17 cellular contexts compared by ENCODE assay signal in the genomic region with DNA sequence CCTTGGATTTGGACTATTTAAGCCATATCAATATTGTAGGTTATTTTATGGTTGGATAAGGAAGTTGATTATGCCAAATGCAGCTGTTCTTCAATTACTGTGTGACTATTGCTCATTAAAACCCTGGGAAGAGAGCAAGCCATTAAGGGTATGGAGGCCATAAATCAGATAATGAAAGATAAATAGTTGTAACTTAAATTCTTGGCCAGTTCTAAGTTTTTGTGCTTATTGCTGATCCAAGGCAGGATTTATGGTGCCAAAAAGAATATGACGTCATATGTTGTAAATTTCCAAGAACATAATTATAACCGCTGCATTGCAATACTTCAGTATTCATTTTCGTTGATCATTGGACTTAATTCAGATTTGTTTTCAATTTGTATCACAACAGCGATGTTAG.
"Had no signal": no experiment of that assay in that cellular context is flagged by ENCODE, and none has a peak within 500 bp of the region (broad histone marks: within the 10 kb centered on the region; RNA-seq: fewer than 3 reads in every experiment).

No MANE protein-coding gene starts in this region.

- H3K4me2 ChIP-seq: smooth muscle cell had no signal

- H3K36me3 ChIP-seq: left ventricle myocardium inferior, transverse colon, vagina had no signal

- DNase-seq: activated naive CD4-positive, alpha-beta T cell treated with Interleukin-2 at 50 U/mL for 16 hours; activated T-cell treated with anti-CD3 and anti-CD28 coated beads for 4 hours; aorta; cerebellar nuclear complex; effector memory CD4-positive, alpha-beta T cell; foreskin fibroblast; hippocampal formation; kidney; left ventricle myocardium inferior; natural killer cell; stimulated activated naive CD8-positive, alpha-beta T cell treated with anti-CD3 and anti-CD28 coated beads, Interleukin-15, Interleukin-2, amounts not matched to agents 100 U/mL and 50 U/mL, for 24 hours; T1000; transverse colon had no signal

- H3K4me1 ChIP-seq: left ventricle myocardium inferior, transverse colon, vagina had no signal

- H3K27ac Mint-ChIP-seq: memory B cell, natural killer cell had no signal

- H3K4me1 Mint-ChIP-seq: memory B cell, natural killer cell had no signal

- H3K27ac ChIP-seq: left ventricle myocardium inferior, transverse colon, vagina had no signal

- H3K27me3 Mint-ChIP-seq: memory B cell had no signal

- H3K4me3 Mint-ChIP-seq: memory B cell, natural killer cell had no signal

- ATAC-seq: activated CD4-positive, CD25-positive, alpha-beta regulatory T cell treated with anti-CD3 and anti-CD28 coated beads, Interleukin-2, amount 50 U/mL, for 24 hours; natural killer cell; stimulated activated naive CD8-positive, alpha-beta T cell treated with anti-CD3 and anti-CD28 coated beads, Interleukin-15, Interleukin-2, amounts not matched to agents 100 U/mL and 50 U/mL, for 24 hours had no signal

- H3K4me3 ChIP-seq: left ventricle myocardium inferior, smooth muscle cell, transverse colon, vagina had no signal

- H3K9me3 ChIP-seq: left ventricle myocardium inferior, transverse colon, vagina had no signal

- H3K27me3 ChIP-seq: transverse colon, vagina had no signal

- H3K36me3 Mint-ChIP-seq: memory B cell, natural killer cell had no signal

- FAIRE-seq: kidney had no signal
